ENCODE assay signal across 19 cellular contexts in genomic region chr2:45436456-45436855, GRCh38.
"Had no signal": no experiment of that assay in that cellular context is flagged by ENCODE, and none has a peak within 500 bp of the region (broad histone marks: within the 10 kb centered on the region; RNA-seq: fewer than 3 reads in every experiment).

No MANE protein-coding gene starts in this region.

- H3K27me3 Mint-ChIP-seq: stimulated activated memory B cell treated with anti-CD40 and anti-IgM and Interleukin-4, amounts not matched to agents 10 μg/mL and 1 μg/mL and 100 μg/mL, for 72 hours had no signal

- H3K4me3 ChIP-seq: dorsolateral prefrontal cortex, hepatocyte, mucosa of descending colon, ovary, smooth muscle cell, stomach, thoracic aorta, transverse colon had no signal

- ATAC-seq: mucosa of descending colon; natural killer cell; right cardiac atrium; stimulated activated memory B cell treated with anti-CD40 and anti-IgM and Interleukin-4, amounts not matched to agents 10 μg/mL and 1 μg/mL and 100 μg/mL, for 72 hours had no signal

- H3K9me3 ChIP-seq: mucosa of descending colon, ovary, stomach, thoracic aorta, transverse colon had no signal

- H2AFZ ChIP-seq: hepatocyte had no signal

- H3K9me3 Mint-ChIP-seq: natural killer cell had no signal

- H3K36me3 ChIP-seq: ovary, stomach, thoracic aorta, transverse colon had no signal

- H3K4me2 ChIP-seq: hepatocyte, smooth muscle cell had no signal

- DNase-seq: cortex of kidney; dorsolateral prefrontal cortex; effector CD8-positive, alpha-beta T cell; foreskin melanocyte; head of caudate nucleus; mucosa of descending colon; natural killer cell; ovary; right cardiac atrium; stimulated activated CD4-positive, alpha-beta T cell treated with anti-CD3 and anti-CD28 coated beads, Interleukin-4, amount 100 ng/mL, for 1 hour; stimulated activated CD8-positive, alpha-beta memory T cell treated with anti-CD3 and anti-CD28 coated beads, Interleukin-4, amount 100 ng/mL, for 48 hours; stomach; substantia nigra; transverse colon had no signal

- H3K27ac ChIP-seq: dorsolateral prefrontal cortex, hepatocyte, ovary, stomach, thoracic aorta, transverse colon had no signal

- H3K27me3 ChIP-seq: dorsolateral prefrontal cortex, hepatocyte, ovary, stomach, transverse colon had no signal

- H3K4me3 Mint-ChIP-seq: natural killer cell; neural crest cell; stimulated activated memory B cell treated with anti-CD40 and anti-IgM and Interleukin-4, amounts not matched to agents 10 μg/mL and 1 μg/mL and 100 μg/mL, for 72 hours had no signal

- H3K79me2 ChIP-seq: hepatocyte had no signal

- H3K4me1 Mint-ChIP-seq: stimulated activated memory B cell treated with anti-CD40 and anti-IgM and Interleukin-4, amounts not matched to agents 10 μg/mL and 1 μg/mL and 100 μg/mL, for 72 hours had no signal

- H3K27ac Mint-ChIP-seq: natural killer cell; stimulated activated memory B cell treated with anti-CD40 and anti-IgM and Interleukin-4, amounts not matched to agents 10 μg/mL and 1 μg/mL and 100 μg/mL, for 72 hours had no signal
